ENCODE assay signal across 20 cellular contexts in the genomic region with DNA sequence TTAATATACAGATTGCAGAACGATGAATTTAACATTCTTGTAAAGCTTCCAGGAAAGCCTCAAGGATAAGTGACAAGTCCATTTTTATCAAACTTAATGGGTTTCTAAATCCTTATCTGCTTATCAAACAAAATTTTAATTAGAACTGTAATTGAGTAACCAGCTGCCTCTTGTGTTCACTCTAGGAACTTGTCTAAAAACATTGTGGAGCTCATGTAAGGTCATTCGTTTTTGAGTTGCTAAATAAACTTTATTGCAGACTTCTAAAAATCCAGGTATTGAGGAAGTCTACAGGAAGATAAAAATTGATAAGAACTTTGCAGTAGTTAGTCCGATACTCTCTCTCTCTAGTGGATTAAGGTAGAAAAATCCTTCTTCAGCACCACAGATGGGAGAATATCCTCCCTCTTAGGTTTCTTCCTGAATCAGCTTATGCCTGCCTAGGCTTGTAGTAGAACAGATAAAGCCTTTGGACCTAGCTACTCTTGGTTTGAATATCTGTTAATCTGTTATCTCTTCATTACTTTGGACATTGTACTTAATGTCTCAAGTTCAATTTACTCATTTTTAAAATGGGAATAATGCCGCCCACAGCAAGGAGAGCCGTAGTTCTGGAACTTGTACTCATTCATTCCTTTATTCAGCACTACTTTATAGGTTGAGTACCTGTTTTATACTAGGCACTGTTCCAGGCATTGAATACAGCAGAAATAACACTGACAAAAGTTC.
"Had no signal": no experiment of that assay in that cellular context is flagged by ENCODE, and none has a peak within 500 bp of the region (broad histone marks: within the 10 kb centered on the region; RNA-seq: fewer than 3 reads in every experiment).

No MANE protein-coding gene starts in this region.

- H3K4me1 ChIP-seq: lower lobe of right lung, upper lobe of left lung had no signal

- H3K27me3 ChIP-seq: body of pancreas, hepatocyte, upper lobe of left lung had no signal

- FAIRE-seq: frontal cortex had no signal

- DNase-seq: activated CD4-positive, alpha-beta T cell treated with anti-CD3 and anti-CD28 coated beads for 1 hour; activated CD4-positive, alpha-beta T cell treated with anti-CD3 and anti-CD28 coated beads, Interleukin-2, amount 50 U/mL, for 1 hour; activated CD8-positive, alpha-beta T cell treated with anti-CD3 and anti-CD28 coated beads, Interleukin-2, amount 10 ng/mL, durations not matched to agents 7 days and 5 days; activated gamma-delta T cell; activated naive CD4-positive, alpha-beta T cell treated with anti-CD3 and anti-CD28 coated beads, Interleukin-2, amount 50 U/mL, for 16 hours; activated naive CD8-positive, alpha-beta T cell treated with anti-CD3 and anti-CD28 coated beads, Interleukin-2, amount 50 U/mL, for 24 hours; body of pancreas; glutamatergic neuron; immature natural killer cell; lower lobe of right lung; naive thymus-derived CD4-positive, alpha-beta T cell; retina; stimulated activated CD4-positive, alpha-beta T cell treated with anti-CD3 and anti-CD28 coated beads, Interleukin-12 subunit alpha, Interleukin-12 subunit beta, amount 100 ng/mL, for 4 hours; stimulated activated CD4-positive, alpha-beta T cell treated with anti-CD3 and anti-CD28 coated beads, Interleukin-4, amount 100 ng/mL, for 4 hours; stimulated activated naive CD8-positive, alpha-beta T cell treated with anti-CD3 and anti-CD28 coated beads, Interleukin-15, Interleukin-2, amounts not matched to agents 100 U/mL and 50 U/mL, for 24 hours; T-cell; upper lobe of left lung had no signal

- H3K9me3 ChIP-seq: body of pancreas had no signal

- H3K27ac ChIP-seq: body of pancreas, hepatocyte, lower lobe of right lung, upper lobe of left lung, VCaP had no signal

- ATAC-seq: activated CD8-positive, alpha-beta T cell treated with anti-CD3 and anti-CD28 coated beads, Interleukin-2, amount 10 ng/mL, durations not matched to agents 7 days and 5 days; activated naive CD8-positive, alpha-beta T cell treated with anti-CD3 and anti-CD28 coated beads, Interleukin-2, amount 50 U/mL, for 24 hours; body of pancreas; lower lobe of right lung; naive thymus-derived CD4-positive, alpha-beta T cell; stimulated activated naive CD8-positive, alpha-beta T cell treated with anti-CD3 and anti-CD28 coated beads, Interleukin-15, Interleukin-2, amounts not matched to agents 100 U/mL and 50 U/mL, for 24 hours; T-cell had no signal

- H3K4me3 ChIP-seq: body of pancreas, hepatocyte, lower lobe of right lung, upper lobe of left lung had no signal
